8 cellular contexts compared by ENCODE assay signal in the genomic region with DNA sequence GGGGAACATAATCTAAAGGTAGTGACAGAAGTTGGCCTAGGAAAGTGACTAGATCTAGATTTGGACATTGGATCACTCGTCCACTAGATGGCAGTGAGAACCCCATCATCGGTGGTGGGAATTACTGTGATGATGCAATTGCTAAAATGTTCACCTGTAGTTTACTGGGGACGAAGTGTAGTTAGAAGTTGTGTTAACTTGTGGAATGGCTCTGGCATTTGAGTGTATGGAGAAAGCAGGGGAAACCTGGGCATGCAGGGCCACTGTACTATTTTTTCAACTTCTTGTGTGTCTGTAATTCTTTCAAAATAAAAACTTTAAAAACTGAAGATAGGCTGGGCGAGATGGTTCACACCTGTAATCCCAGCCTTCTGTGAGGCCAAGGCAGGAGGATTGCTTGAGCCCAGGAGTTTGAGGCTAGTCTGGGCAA.
A peak's percentile ranks its signal among the peaks of the same experiment; 100 is the strongest.
DNase-seq lines count a peak whose midpoint lies in the region; ATAC-seq and TF ChIP-seq lines count a peak whose summit lies in the region.

No MANE protein-coding gene starts in this region.

- no peak overlapping the region for H2AK5ac ChIP-seq in mesenchymal stem cell (ENCODE audit: low read length, severe bottlenecking)

- H3K27ac ChIP-seq in dorsolateral prefrontal cortex (no peak overlapping the region), mesenchymal stem cell (ENCODE audit: low read length, poor library complexity, severe bottlenecking) (no peak overlapping the region)

- no peaks in the 10 kb centered on the region for H3K79me1 ChIP-seq in mesenchymal stem cell (replicated peaks; ENCODE audit: low read length, poor library complexity, severe bottlenecking)

- H3K4me3 ChIP-seq in dorsolateral prefrontal cortex (no peak overlapping the region), mesenchymal stem cell (ENCODE audit: insufficient read depth in 1 of 2, low read depth in 1 of 2, low read length in 2 of 2) (no peak overlapping the region)

- no peak overlapping the region for H3K4ac ChIP-seq in mesenchymal stem cell (ENCODE audit: low read depth in 1 of 2, low read length in 2 of 2)

- ATAC-seq in GM18867 (IDR thresholded peaks at IDR 0.05; ENCODE audit: unreplicated experiment) (peak; percentile 79), HG03135 (IDR thresholded peaks at IDR 0.05; ENCODE audit: unreplicated experiment) (peak; percentile 68)

- no peak overlapping the region for H2BK120ac ChIP-seq in mesenchymal stem cell (ENCODE audit: low read depth, low read length)

- H3K27me3 ChIP-seq in dorsolateral prefrontal cortex (peaks cover 0 to 9% (median 0%) of the 10 kb centered on the region in 45 donors), mesenchymal stem cell (ENCODE audit: control insufficient read depth in 1 of 2, insufficient read depth in 1 of 2, low read length in 2 of 2) (peaks cover 0 to 8% of the 10 kb centered on the region in 2 experiments)

- peak overlapping the region; percentile 13 for H3K4me2 ChIP-seq in mesenchymal stem cell (ENCODE audit: low read length, poor library complexity, severe bottlenecking)

- no peaks in the 10 kb centered on the region for H3K36me3 ChIP-seq in mesenchymal stem cell (ENCODE audit: control insufficient read depth in 1 of 2, insufficient read depth in 2 of 2, low read depth in 1 of 2, low read length in 2 of 2)

- no peaks in the 10 kb centered on the region for H3K9me3 ChIP-seq in mesenchymal stem cell (ENCODE audit: control insufficient read depth, low read length)

- H3K4me1 ChIP-seq in mesenchymal stem cell (ENCODE audit: control insufficient read depth, insufficient read depth, low read depth, low read length), result no peaks in the 10 kb centered on the region

- intact Hi-C loops in dorsolateral prefrontal cortex (cut with DNase I), result loop anchor here (1.0 to 5.0 kb wide), 2 partner anchors 101 to 105 kb away; partner anchors contain the start of gene LMNB1 (in 1 of the 2)

- no peak overlapping the region for H2BK15ac ChIP-seq in mesenchymal stem cell (ENCODE audit: low read depth, poor library complexity, severe bottlenecking)

- no peak overlapping the region for H3K9ac ChIP-seq in mesenchymal stem cell (ENCODE audit: low read length)

- no peak overlapping the region for H3K14ac ChIP-seq in mesenchymal stem cell (ENCODE audit: low read length in 2 of 2)

- no peak overlapping the region for H4K91ac ChIP-seq in mesenchymal stem cell (ENCODE audit: low read length)

- DNase-seq in AG08395 (ENCODE audit: low spot score) (peak; percentile 87), NCI-H524 treated with DMSO at 0.1 percent for 48 hours (lab: John Stamatoyannopoulos, UW) (peak; percentile 6), dorsolateral prefrontal cortex (peak in 5 of 10 donors; percentile 27 to 65 (median 50)), mesenchymal stem cell (peak; percentile 67)
- peak; percentile 26 to 70 for DNase-seq in activated CD4-positive, alpha-beta T cell treated with anti-CD3 and anti-CD28 coated beads, Interleukin-2, amount 50 U/mL, for 24 hours (ENCODE audit: low read depth in 1 of 2, low spot score in 1 of 2)
- DNase-seq in stimulated activated CD8-positive, alpha-beta memory T cell treated with anti-CD3 and anti-CD28 coated beads, Interleukin-4, amount 100 ng/mL, for 4 hours (ENCODE audit: low read depth in 2 of 2, low spot score in 1 of 2), result peak; percentile 28 to 41

- no peak overlapping the region for H2BK12ac ChIP-seq in mesenchymal stem cell (ENCODE audit: low read length in 2 of 2)

- H2AFZ ChIP-seq in mesenchymal stem cell (ENCODE audit: low read depth, low read length), result no peak overlapping the region

- H3K18ac ChIP-seq in mesenchymal stem cell (ENCODE audit: low read depth in 1 of 2, low read length in 2 of 2), result no peak overlapping the region

- no peak overlapping the region for H2BK5ac ChIP-seq in mesenchymal stem cell (ENCODE audit: low read depth, low read length, poor library complexity, severe bottlenecking)

- peak; percentile 51 to 90 (median 82) for TF ChIP-seq CTCF in dorsolateral prefrontal cortex (IDR thresholded peaks at IDR 0.05 in 54 of 56, conservative IDR thresholded peaks at IDR 0.05 in 2 of 56; ENCODE audit: low read depth in 1 of 56, partially characterized antibody in 56 of 56)

- H3K23ac ChIP-seq in mesenchymal stem cell (ENCODE audit: low read length in 2 of 2), result no peak overlapping the region

- WGBS in mesenchymal stem cell, result 27% methylated on average over 4 of the region's 4 CpGs

- H4K8ac ChIP-seq in mesenchymal stem cell (ENCODE audit: low read length), result no peak overlapping the region
